In the genomic region with DNA sequence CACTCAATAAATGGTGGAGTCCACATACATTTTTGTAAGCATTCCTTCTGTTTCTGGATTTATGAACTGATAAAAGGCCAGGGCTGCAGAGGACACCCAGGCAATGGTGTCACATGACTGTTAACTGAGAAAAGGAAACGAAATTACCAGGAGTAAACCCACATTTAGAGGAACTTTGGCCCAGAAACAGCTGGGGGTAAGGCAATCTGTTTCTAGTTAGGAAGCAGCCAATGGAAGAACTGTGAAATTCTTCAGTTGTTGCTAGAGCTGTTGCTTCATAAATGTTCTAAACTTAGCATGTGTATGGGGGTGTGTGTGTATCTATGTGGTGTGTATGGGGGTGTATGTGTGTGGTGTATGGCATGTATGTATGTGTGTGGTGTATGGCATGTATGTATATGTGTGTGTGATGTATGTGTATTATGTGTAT, we compare ENCODE assay signal across 8 cellular contexts. TPM values are rescaled to one million over a fixed set of nuclear protein-coding genes. Genes with fewer than 3 reads are reported as not detected.
DNase-seq lines count a peak whose midpoint lies in the region; ATAC-seq and TF ChIP-seq lines count a peak whose summit lies in the region.

No MANE protein-coding gene starts in this region.

- peaks cover 0 to 2% of the 10 kb centered on the region in 2 donors for H3K36me3 Mint-ChIP-seq in CD14-positive monocyte

- intact Hi-C loops in CD14-positive monocyte (cut with micrococcal nuclease): no loop called here

- peaks cover 0 to 3% (median 0%) of the 10 kb centered on the region in 7 donors for H3K9me3 Mint-ChIP-seq in CD14-positive monocyte

- H3K27me3 ChIP-seq in neutrophil (no peaks in the 10 kb centered on the region), MG63 (no peaks in the 10 kb centered on the region)

- peak overlapping the region; percentile 18 to 67 for H3K4me3 Mint-ChIP-seq in CD14-positive monocyte

- H3K27me3 Mint-ChIP-seq in CD14-positive monocyte (ENCODE audit: low read depth in 3 of 3): peaks cover 0 to 3% (median 0%) of the 10 kb centered on the region in 3 donors

- peaks cover 81% of the 10 kb centered on the region for H3K4me1 Mint-ChIP-seq in CD14-positive monocyte

- H3K4me3 ChIP-seq in neutrophil (ENCODE audit: low read depth in 1 of 2, low read length in 1 of 2) (peak overlapping the region in 1 of 2 experiments; percentile 14), MG63 (no peak overlapping the region)

- TF ChIP-seq CTCF in CD14-positive monocyte (IDR thresholded peaks at IDR 0.05) (no peak), neutrophil (IDR thresholded peaks at IDR 0.05) (no peak)

- peaks cover 76 to 83% of the 10 kb centered on the region in 2 experiments for H3K4me1 ChIP-seq in neutrophil (ENCODE audit: control insufficient read depth in 1 of 2, insufficient read depth in 1 of 2, low read depth in 1 of 2, low read length in 1 of 2)

- peak overlapping the region; percentile 70 for H3K27ac ChIP-seq in cingulate gyrus (ENCODE audit: low read depth, low read length)
- peak overlapping the region; percentile 99 for H3K27ac ChIP-seq in neutrophil
- H3K27ac ChIP-seq in substantia nigra (ENCODE audit: low read depth, low read length, poor library complexity, severe bottlenecking): no peak overlapping the region

- DNase-seq in CD14-positive monocyte (ENCODE audit: low spot score): peak; percentile 59
- DNase-seq in MV-4-11 (lab: John Stamatoyannopoulos, UW): peak; percentile 99
- DNase-seq in MG63: no peak
- DNase-seq in stimulated activated CD4-positive, alpha-beta T cell treated with anti-CD3 and anti-CD28 coated beads, Interleukin-1b, Interleukin-23, amount 100 ng/mL, for 48 hours: no peak
- DNase-seq in substantia nigra (lab: John Stamatoyannopoulos, UW): no peak

- H3K9me3 ChIP-seq in neutrophil: no peaks in the 10 kb centered on the region
- H3K9me3 ChIP-seq in MG63: no peaks in the 10 kb centered on the region

- H3K27ac Mint-ChIP-seq in CD14-positive monocyte: peak overlapping the region; percentile 93 to 98 (median 97)

- H3K36me3 ChIP-seq in neutrophil (no peaks in the 10 kb centered on the region), MG63 (no peaks in the 10 kb centered on the region)

- no peak for ATAC-seq in HG02938 (IDR thresholded peaks at IDR 0.05; ENCODE audit: unreplicated experiment)

RNA-seq across cellular contexts. Expression of a gene that starts 11.8 kb away (rescaled TPM):
- 10 to 100 TPM; 48.6 to 53.4 TPM for polyA plus RNA-seq in CD14-positive monocyte
- total RNA-seq in MG63 (2014; rRNA removed; shearing (Covaris generic); ENCODE audit: low replicate concordance): 20.0 and 25.8 TPM in 2 replicates

RNA-seq across cellular contexts. Expression of a gene that starts 59.0 kb away (rescaled TPM):
- polyA plus RNA-seq in CD14-positive monocyte: 10 to 100 TPM; 26.6 to 41.1 TPM
- total RNA-seq in MG63 (2014; rRNA removed; shearing (Covaris generic); ENCODE audit: low replicate concordance): 13.1 and 28.5 TPM in 2 replicates

RNA-seq across cellular contexts. Expression of a gene that starts 59.4 kb away (rescaled TPM):
- polyA plus RNA-seq in CD14-positive monocyte: 10 to 100 TPM; 68.9 to 69.9 TPM
- 11.1 and 15.4 TPM in 2 replicates for total RNA-seq in MG63 (2014; rRNA removed; shearing (Covaris generic); ENCODE audit: low replicate concordance)

Comparison
In these comparisons a context has a peak if more than half of its experiments do, and no peak if none do; other contexts are left out.
1. DNase-seq: peak in CD14-positive monocyte (single experiment) and MV-4-11 (single experiment); none in MG63 (single experiment), stimulated activated CD4-positive, alpha-beta T cell treated with anti-CD3 and anti-CD28 coated beads, Interleukin-1b, Interleukin-23, amount 100 ng/mL, for 48 hours (single experiment) and substantia nigra (0 of 49).